Comparison of ENCODE assay signal across 8 cellular contexts in the genomic region with DNA sequence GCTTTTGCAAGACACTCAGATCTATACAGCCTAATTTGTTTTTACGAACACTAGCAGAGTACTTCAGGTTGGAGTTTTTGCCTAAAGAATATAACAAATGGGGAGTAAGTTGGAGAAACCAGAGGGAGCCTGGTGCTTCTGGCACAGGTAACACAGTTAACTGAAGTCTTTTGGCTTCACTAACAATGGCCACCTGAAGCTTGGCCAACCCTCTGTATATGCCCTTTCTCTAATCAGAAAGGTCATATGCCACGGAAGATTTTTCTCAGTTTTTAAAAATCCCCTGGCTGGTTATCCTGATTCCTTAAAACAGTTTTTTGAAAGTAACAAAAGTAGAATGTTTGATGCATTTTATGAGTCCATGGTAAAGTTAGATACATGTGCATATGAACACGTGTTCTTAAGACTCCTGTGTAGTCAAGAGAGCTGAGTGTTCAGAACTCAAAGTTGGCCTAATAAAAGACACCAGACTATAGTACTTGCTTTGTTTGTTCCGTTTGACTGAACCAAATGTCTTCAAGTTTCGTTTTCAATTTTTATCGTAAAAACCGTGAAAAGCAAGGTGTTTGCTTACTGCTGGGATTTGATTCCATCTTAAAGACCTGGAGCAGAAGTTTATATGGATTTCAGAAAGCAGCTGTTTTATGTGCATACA.
A peak's percentile ranks its signal among the peaks of the same experiment; 100 is the strongest.
DNase-seq lines count a peak whose midpoint lies in the region; ATAC-seq and TF ChIP-seq lines count a peak whose summit lies in the region.

No MANE protein-coding gene starts in this region.

- no peaks in the 10 kb centered on the region for H3K36me3 Mint-ChIP-seq in T-helper 17 cell (ENCODE audit: low read depth)
- H3K36me3 Mint-ChIP-seq in naive B cell = no peaks in the 10 kb centered on the region

- H3K27me3 Mint-ChIP-seq in T-helper 17 cell (peaks cover 8% of the 10 kb centered on the region), naive B cell (no peaks in the 10 kb centered on the region)

- no peaks in the 10 kb centered on the region for H3K9me3 Mint-ChIP-seq in naive B cell

- no peak for TF ChIP-seq POLR2A in esophagus muscularis mucosa (IDR thresholded peaks at IDR 0.05; ENCODE audit: low read depth)

- intact Hi-C loops in esophagus muscularis mucosa (cut with DNase I) = no loop called here

- H3K9ac ChIP-seq in GM23248 = no peak overlapping the region

- H3K27me3 ChIP-seq in GM23248 (replicated peaks; ENCODE audit: insufficient read depth) (no peaks in the 10 kb centered on the region), BE2C (no peaks in the 10 kb centered on the region), esophagus muscularis mucosa (no peaks in the 10 kb centered on the region)

- H4K20me1 ChIP-seq in GM23248 (ENCODE audit: insufficient read depth) = no peaks in the 10 kb centered on the region

- H3K4me3 Mint-ChIP-seq in T-helper 17 cell = peak overlapping the region; percentile 88
- peak overlapping the region; percentile 42 to 85 (median 76) for H3K4me3 Mint-ChIP-seq in naive B cell

- no peak overlapping the region for H3K27ac ChIP-seq in GM23248
- H3K27ac ChIP-seq in esophagus muscularis mucosa (replicated peaks in 1 of 4) = no peak overlapping the region

- 76% methylated on average over 7 of the region's 7 CpGs for WGBS in GM23248 (ENCODE audit: low coverage in 1 of 2, low lambda C conversion rate in 2 of 2, missing lambda C conversion rate in 2 of 2), 2 experiments
- WGBS in esophagus muscularis mucosa = 91% methylated on average over 7 of the region's 7 CpGs

- peaks cover 23% of the 10 kb centered on the region for H3K4me1 Mint-ChIP-seq in T-helper 17 cell
- H3K4me1 Mint-ChIP-seq in naive B cell = peaks cover 19 to 26% (median 21%) of the 10 kb centered on the region in 3 donors

- TF ChIP-seq EP300 in esophagus muscularis mucosa (IDR thresholded peaks at IDR 0.05) = no peak

- TF ChIP-seq CTCF in GM10248 (IDR thresholded peaks at IDR 0.05; ENCODE audit: control extremely low read depth, extremely low read depth, low read depth, missing control alignments) = no peak
- TF ChIP-seq CTCF in BE2C (IDR thresholded peaks at IDR 0.05; ENCODE audit: low read depth, low read length) = no peak
- no peak for TF ChIP-seq CTCF in esophagus muscularis mucosa (IDR thresholded peaks at IDR 0.05)

- peak; percentile 79 for ATAC-seq in GM18498 (IDR thresholded peaks at IDR 0.05; ENCODE audit: unreplicated experiment)
- ATAC-seq in T-helper 17 cell = peak; percentile 60
- ATAC-seq in naive B cell (ENCODE audit: low read depth in 2 of 2) = peak; percentile 55 to 61

- H3K4me2 ChIP-seq in GM23248 (ENCODE audit: unreplicated experiment) = peak overlapping the region; percentile 67

- H3K9me3 ChIP-seq in GM23248 (ENCODE audit: low read depth) (no peaks in the 10 kb centered on the region), T-helper 17 cell (ENCODE audit: control insufficient read depth, low read length, poor library complexity, severe bottlenecking) (no peaks in the 10 kb centered on the region), BE2C (no peaks in the 10 kb centered on the region), esophagus muscularis mucosa (no peaks in the 10 kb centered on the region)

- no peaks in the 10 kb centered on the region for H3K79me2 ChIP-seq in GM23248 (ENCODE audit: insufficient read depth)

- CTCF ChIA-PET in GM10248 (lab: Yijun Ruan, JAX) = interaction anchor here (0.7 kb wide), 1 partner anchor 26 kb away, joined by 3 read pairs; no protein-coding TSS in a partner anchor

- no peaks in the 10 kb centered on the region for H3K36me3 ChIP-seq in GM23248 (ENCODE audit: low read depth)
- no peaks in the 10 kb centered on the region for H3K36me3 ChIP-seq in BE2C
- H3K36me3 ChIP-seq in esophagus muscularis mucosa = no peaks in the 10 kb centered on the region

- H3F3A ChIP-seq in GM23248 (ENCODE audit: insufficient read depth) = peaks cover 9% of the 10 kb centered on the region

- no peak for DNase-seq in GM23248
- DNase-seq in T-helper 17 cell = no peak
- DNase-seq in naive B cell = no peak
- no peak for DNase-seq in ecto neural progenitor cell (ENCODE audit: low spot score)
- DNase-seq in GM10248 (ENCODE audit: extremely low spot score) = no peak
- DNase-seq in BE2C = no peak
- DNase-seq in esophagus muscularis mucosa (ENCODE audit: extremely low spot score) = no peak

- in situ Hi-C loops in GM23248 (cut with MboI) = no loop called here

- H3K27ac Mint-ChIP-seq in T-helper 17 cell = peak overlapping the region; percentile 85
- H3K27ac Mint-ChIP-seq in naive B cell = peak overlapping the region; percentile 69 to 92 (median 78)

- H3K9me2 ChIP-seq in GM23248 (ENCODE audit: insufficient read depth) = no peaks in the 10 kb centered on the region

- POLR2A ChIA-PET in GM10248 (lab: Yijun Ruan, JAX) = no interaction called here

- H3K4me1 ChIP-seq in GM23248 (ENCODE audit: insufficient read depth) (peaks cover 21% of the 10 kb centered on the region), BE2C (peaks cover 12% of the 10 kb centered on the region), esophagus muscularis mucosa (peaks cover 0 to 13% (median 0%) of the 10 kb centered on the region in 4 donors)

- peak overlapping the region; percentile 64 for H2AFZ ChIP-seq in GM23248

- H3K4me3 ChIP-seq in GM23248 (peak overlapping the region; percentile 46; the same call in 1 of the 2 replicates), BE2C (ENCODE audit: low read depth, low read length) (no peak overlapping the region), esophagus muscularis mucosa (peak overlapping the region in 1 of 4 donors; percentile 32)
